ENCODE assay signal across 12 cellular contexts in the genomic region with DNA sequence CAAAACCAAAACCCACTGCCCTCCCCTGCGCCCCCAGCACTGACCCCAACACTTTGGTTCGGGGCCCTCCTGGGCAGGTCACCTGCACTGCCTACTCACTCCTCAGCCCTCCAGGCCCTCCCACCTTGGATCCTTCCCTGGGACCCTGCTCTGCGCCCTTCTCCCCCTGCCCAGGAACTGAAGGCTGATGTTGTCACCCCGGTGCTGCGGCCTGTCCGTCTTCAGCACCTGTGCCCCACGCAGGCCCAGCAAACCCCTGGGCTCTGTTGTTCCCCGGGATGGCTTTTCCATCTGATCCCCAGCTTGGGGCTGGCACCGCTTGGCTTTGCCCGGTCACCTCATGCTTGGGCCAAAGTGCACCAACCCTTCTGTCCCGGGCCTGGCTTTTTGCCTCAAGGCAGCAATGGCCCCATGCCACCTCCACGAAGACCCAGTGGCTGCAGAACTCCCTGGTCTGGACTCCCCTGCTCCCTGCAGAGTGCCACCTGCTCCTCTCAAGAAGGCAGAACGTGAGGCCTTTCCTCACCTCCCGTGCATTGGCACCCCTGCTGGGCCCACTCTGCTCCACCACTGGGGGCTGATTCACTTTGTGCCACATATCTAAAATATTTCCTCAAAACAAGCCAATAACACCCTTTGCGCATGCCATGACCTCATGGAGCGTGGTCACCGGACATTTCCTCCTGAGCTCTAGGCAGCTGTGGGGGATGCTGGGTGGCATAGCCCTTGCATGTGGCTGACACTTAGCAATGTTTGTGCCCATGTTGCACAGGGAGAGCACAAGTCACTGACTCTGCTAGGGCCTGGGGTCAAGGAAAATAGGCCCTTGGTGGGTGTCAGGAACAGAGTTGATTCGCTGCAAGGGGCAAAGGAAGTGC. TPM values are rescaled to one million over a fixed set of nuclear protein-coding genes. Genes with fewer than 3 reads are reported as not detected.
DNase-seq lines count a peak whose midpoint lies in the region; ATAC-seq, FAIRE-seq and TF ChIP-seq lines count a peak whose summit lies in the region.
"Had no signal": no experiment of that assay in that cellular context is flagged by ENCODE, and none has a peak within 500 bp of the region (broad histone marks: within the 10 kb centered on the region; RNA-seq: fewer than 3 reads in every experiment).

No MANE protein-coding gene starts in this region.

- H3K9ac ChIP-seq in K562 (ENCODE audit: insufficient read depth in 1 of 2, low read depth in 2 of 2, low read length in 2 of 2): peak overlapping the region in 1 of 2 experiments; percentile 24; a peak in 2 of 4 replicates

- no peaks in the 10 kb centered on the region for H3K9me3 Mint-ChIP-seq in MCF 10A (ENCODE audit: unreplicated experiment)
- H3K9me3 Mint-ChIP-seq: naive thymus-derived CD8-positive, alpha-beta T cell had no signal

- H3K4me1 Mint-ChIP-seq in MCF 10A (ENCODE audit: insufficient read depth, unreplicated experiment): peaks cover 26% of the 10 kb centered on the region

- TF ChIP-seq EP300 in K562 (IDR thresholded peaks at IDR 0.05; ENCODE audit: low read length) (no peak), tibial nerve (IDR thresholded peaks at IDR 0.05) (no peak)

- no peaks in the 10 kb centered on the region for H3K9me3 ChIP-seq in breast epithelium
- no peaks in the 10 kb centered on the region for H3K9me3 ChIP-seq in K562 (replicated peaks; ENCODE audit: control insufficient read depth, insufficient read depth, low read depth, low read length)
- no peaks in the 10 kb centered on the region for H3K9me3 ChIP-seq in tibial nerve
- no peaks in the 10 kb centered on the region for H3K9me3 ChIP-seq in BE2C

- no peak for DNase-seq in breast epithelium (ENCODE audit: low spot score in 2 of 2)
- DNase-seq in MCF 10A (ENCODE audit: unreplicated experiment): no peak
- DNase-seq in K562 (ENCODE audit: extremely low read depth in 1 of 4, low spot score in 3 of 4): no peak
- peak; percentile 38 to 40 for DNase-seq in lung microvascular endothelial cell (ENCODE audit: low read depth in 2 of 2)
- DNase-seq in tibial nerve (ENCODE audit: low spot score in 2 of 2): no peak
- DNase-seq in BE2C: no peak
- DNase-seq in HT-29 (ENCODE audit: low spot score): no peak
- DNase-seq: activated naive CD4-positive, alpha-beta T cell treated with Interleukin-2 at 50 U/mL for 16 hours; naive thymus-derived CD8-positive, alpha-beta T cell; small intestine had no signal

- H3K36me3 Mint-ChIP-seq in MCF 10A (ENCODE audit: insufficient read depth, unreplicated experiment): peaks cover 26% of the 10 kb centered on the region

- peaks cover 18% of the 10 kb centered on the region for H3K9me1 ChIP-seq in K562 (ENCODE audit: control insufficient read depth, insufficient read depth, low read length)

- no TSS peak for BruUV-seq in MCF 10A (replicated peaks; lab: Mats Ljungman, UMichigan)
- no TSS peak for BruUV-seq in K562 (replicated peaks; lab: Mats Ljungman, UMichigan)

- POLR2A ChIA-PET in MCF 10A (lab: Yijun Ruan, JAX) (no interaction called here), K562 (lab: Yijun Ruan, JAX) (interaction anchor here (0.7 to 49.7 kb wide), 7 partner anchors 10 to 1063 kb away, joined by 3 to 1041 read pairs (median 4); a partner anchor contains a TSS)

- H2AFZ ChIP-seq in K562 (ENCODE audit: low read depth, low read length): no peak overlapping the region

- peaks cover 22% of the 10 kb centered on the region; the same call in 2 of the 3 replicates for H3K79me2 ChIP-seq in K562 (ENCODE audit: control insufficient read depth, insufficient read depth, low read length)

- no peak overlapping the region for H3K4me3 Mint-ChIP-seq in MCF 10A (ENCODE audit: unreplicated experiment)

- intact Hi-C loops in breast epithelium (cut with DNase I; ENCODE audit: low total_unique reads) (no loop called here), MCF 10A (cut with micrococcal nuclease) (loop anchor here (2.0 kb wide), 1 partner anchor 77 kb away; a partner anchor contains a TSS), K562 (cut with micrococcal nuclease) (no loop called here)

- H3K27ac ChIP-seq in breast epithelium: peak overlapping the region; percentile 89 to 93
- H3K27ac ChIP-seq in K562 (ENCODE audit: extremely low read depth, low read depth, low read length): no peak overlapping the region
- peak overlapping the region; percentile 77 to 96 (median 87) for H3K27ac ChIP-seq in tibial nerve

- CTCF ChIA-PET in MCF 10A (lab: Yijun Ruan, JAX): interaction anchor here (8.5 kb wide), 1 partner anchor 9 kb away, joined by 65 read pairs; a partner anchor contains a TSS
- CTCF ChIA-PET in K562 (lab: Yijun Ruan, JAX; ENCODE audit: low intra/inter-chr PET ratio): interaction anchor here (1.1 to 9.2 kb wide), 2 partner anchors 231 to 232 kb away, joined by 3 to 609 read pairs; no protein-coding TSS in a partner anchor

- H4K20me1 ChIP-seq in K562 (replicated peaks; ENCODE audit: control insufficient read depth, insufficient read depth, low read length): peaks cover 18% of the 10 kb centered on the region; the same call in 1 of the 2 replicates

- H3K4me2 ChIP-seq in K562 (ENCODE audit: insufficient read depth, low read length): no peak overlapping the region

- in situ Hi-C loops in K562 (cut with MboI): loop anchor here (25.0 kb wide), 3 partner anchors 407 to 807 kb away; a partner anchor contains a TSS

- TF ChIP-seq POLR2A in breast epithelium (IDR thresholded peaks at IDR 0.05) (no peak), K562 (conservative IDR thresholded peaks at IDR 0.05) (no peak), tibial nerve (IDR thresholded peaks at IDR 0.05) (no peak)

- H3K4me1 ChIP-seq in breast epithelium (peaks cover 0 to 17% of the 10 kb centered on the region in 2 donors), K562 (replicated peaks in 1 of 2; ENCODE audit: control insufficient read depth in 2 of 2, insufficient read depth in 2 of 2, low read length in 2 of 2) (peaks cover 27 to 56% of the 10 kb centered on the region in 2 experiments), tibial nerve (peaks cover 4 to 100% (median 65%) of the 10 kb centered on the region in 4 donors), BE2C (0 out of 2 replicates have a peak, but pooled peaks cover 2% of the 10 kb centered on the region)

- H3K27ac Mint-ChIP-seq in MCF 10A (ENCODE audit: low read depth, unreplicated experiment): no peak overlapping the region

- no peak for FAIRE-seq in K562 (lab: Jason Lieb, UNC)
- FAIRE-seq: RCC 7860, small intestine had no signal

- 92% methylated on average over 18 of the region's 18 CpGs for WGBS in K562 (ENCODE audit: insufficient coverage, low coverage, missing lambda C conversion rate)
- 90 to 91% methylated on average over 18 of the region's 18 CpGs for WGBS in tibial nerve, 2 donors

- no peak for TF ChIP-seq RAD21 in K562 (CRISPR knock-in tag; conservative IDR thresholded peaks at IDR 0.05 in 1 of 2, IDR thresholded peaks at IDR 0.05 in 1 of 2)

- H3K36me3 ChIP-seq in breast epithelium: no peaks in the 10 kb centered on the region
- peaks cover 70% of the 10 kb centered on the region for H3K36me3 ChIP-seq in K562 (ENCODE audit: control insufficient read depth, insufficient read depth, low read length)
- peaks cover 0 to 29% (median 0%) of the 10 kb centered on the region in 3 donors for H3K36me3 ChIP-seq in tibial nerve
- H3K36me3 ChIP-seq in BE2C: peaks cover 9% of the 10 kb centered on the region

- H3K27me3 Mint-ChIP-seq in MCF 10A (ENCODE audit: insufficient read depth, unreplicated experiment): no peaks in the 10 kb centered on the region
- H3K27me3 Mint-ChIP-seq: naive thymus-derived CD8-positive, alpha-beta T cell had no signal

- H3K27me3 ChIP-seq in breast epithelium: no peaks in the 10 kb centered on the region
- no peaks in the 10 kb centered on the region for H3K27me3 ChIP-seq in K562 (ENCODE audit: control insufficient read depth in 2 of 2, insufficient read depth in 2 of 2, low read length in 2 of 2)
- H3K27me3 ChIP-seq in tibial nerve: no peaks in the 10 kb centered on the region
- H3K27me3 ChIP-seq in BE2C: no peaks in the 10 kb centered on the region

- H3K4me3 ChIP-seq in breast epithelium (no peak overlapping the region), K562 (no peak overlapping the region), tibial nerve (no peak overlapping the region), BE2C (ENCODE audit: low read depth, low read length) (no peak overlapping the region)

- no peak for TF ChIP-seq CTCF in breast epithelium (IDR thresholded peaks at IDR 0.05)
- no peak for TF ChIP-seq CTCF in MCF 10A (IDR thresholded peaks at IDR 0.05; ENCODE audit: unreplicated experiment)
- no peak for TF ChIP-seq CTCF in K562 (IDR thresholded peaks at IDR 0.05 in 2 of 3, conservative IDR thresholded peaks at IDR 0.05 in 1 of 3; ENCODE audit: insufficient read depth in 2 of 3, low read depth in 1 of 3, low read length in 3 of 3)
- no peak for TF ChIP-seq CTCF in tibial nerve (IDR thresholded peaks at IDR 0.05)
- TF ChIP-seq CTCF in BE2C (IDR thresholded peaks at IDR 0.05; ENCODE audit: low read depth, low read length): no peak

- ATAC-seq in K562: no peak
- no peak for ATAC-seq in HG03108 (IDR thresholded peaks at IDR 0.05; ENCODE audit: unreplicated experiment)
- ATAC-seq: naive thymus-derived CD8-positive, alpha-beta T cell had no signal

RNA-seq across cellular contexts. Expression of a gene that starts 8.8 kb away (rescaled TPM):
- total RNA-seq in breast epithelium: 10 to 100 TPM; 24.3 to 45.2 (median 28.1) TPM
- total RNA-seq in MCF 10A (2022): 32.2 and 32.6 TPM in 2 replicates
- total RNA-seq in K562 (2011; cell fraction: chromatin; rRNA removed; ENCODE audit: low replicate concordance): 103 and 226 TPM in 2 replicates
- total RNA-seq in K562 (2011; cell fraction: nucleolus; rRNA removed): 122 and 135 TPM in 2 replicates
- total RNA-seq in K562 (2011; cell fraction: nucleoplasm; rRNA removed): 120 and 153 TPM in 2 replicates
- total RNA-seq in K562 (2014; rRNA removed): 132 and 153 TPM in 2 replicates
- 33.1 and 36.9 TPM in 2 replicates for total RNA-seq in K562 (2014; rRNA removed; fragmentation: Illumina TruSeq; extraction: Trizol)
- 74.6 and 75.0 TPM in 2 replicates for total RNA-seq in K562 (2015; rRNA removed; fragmentation: Illumina TruSeq; extraction: Trizol)
- 157 and 159 TPM in 2 replicates for total RNA-seq in K562 (2021)
- 64.0 and 73.1 TPM in 2 replicates for polyA plus RNA-seq in K562 (2011; rRNA removed)
- 74.8 and 124 TPM in 2 replicates for polyA plus RNA-seq in K562 (2011; cell fraction: cytosol; rRNA removed)
- 187 and 284 TPM in 2 replicates for polyA plus RNA-seq in K562 (2011; cell fraction: nucleus; rRNA removed)
- polyA plus RNA-seq in K562 (2012): 81.6 and 118 TPM in 2 replicates
- polyA plus RNA-seq in K562 (2014; fragmentation: Illumina TruSeq; extraction: Trizol): 53.8 and 92.1 TPM in 2 replicates
- polyA plus RNA-seq in K562 (2014; fragmentation: Nextera tagmentation; extraction: Ambion mirVana): 1 to 10 TPM; 2.1 to 4.5 TPM
- polyA plus RNA-seq in K562 (2014; rRNA removed): 110 and 121 TPM in 2 replicates
- polyA minus RNA-seq in K562 (2011; rRNA and poly(A)+ RNA removed): 29.5 and 43.3 TPM in 2 replicates
- polyA minus RNA-seq in K562 (2011; cell fraction: cytosol; rRNA and poly(A)+ RNA removed): 53.3 and 68.1 TPM in 2 replicates
- polyA minus RNA-seq in K562 (2011; cell fraction: nucleus; rRNA and poly(A)+ RNA removed): 34.9 and 45.5 TPM in 2 replicates
- 97.6 and 116 TPM in 2 replicates for total RNA-seq in lung microvascular endothelial cell
- total RNA-seq in tibial nerve: 10 to 100 TPM; 59.4 to 78.3 (median 67.2) TPM
- 41.0 TPM for polyA plus RNA-seq in BE2C (2012; ENCODE audit: insufficient read depth, insufficient read length, low read depth)
- total RNA-seq in HT-29 (2014; rRNA removed; shearing (Covaris generic)): 17.0 and 17.8 TPM in 2 replicates

RNA-seq across cellular contexts. Expression of a gene that starts 38.8 kb away (rescaled TPM):
- total RNA-seq in breast epithelium (10 to 100 TPM; 20.2 to 34.8 (median 33.1) TPM), MCF 10A (2022) (29.3 and 37.0 TPM in 2 replicates), K562 (2014; rRNA removed) (168 and 209 TPM in 2 replicates), K562 (2014; rRNA removed; fragmentation: Illumina TruSeq; extraction: Trizol) (70.7 and 93.0 TPM in 2 replicates), K562 (2015; rRNA removed; fragmentation: Illumina TruSeq; extraction: Trizol) (132 and 135 TPM in 2 replicates), K562 (2021) (182 and 188 TPM in 2 replicates), lung microvascular endothelial cell (12.0 and 17.3 TPM in 2 replicates), tibial nerve (10 to 100 TPM; 24.3 to 68.1 (median 48.4) TPM)
- total RNA-seq in K562 (2011; cell fraction: chromatin; rRNA removed; ENCODE audit: low replicate concordance): 654 and 1,271 TPM in 2 replicates
- total RNA-seq in K562 (2011; cell fraction: nucleolus; rRNA removed): 667 and 676 TPM in 2 replicates
- 562 and 595 TPM in 2 replicates for total RNA-seq in K562 (2011; cell fraction: nucleoplasm; rRNA removed)
- polyA plus RNA-seq in K562 (2011; rRNA removed) (77.5 and 115 TPM in 2 replicates), K562 (2014; fragmentation: Illumina TruSeq; extraction: Trizol) (112 and 123 TPM in 2 replicates), K562 (2014; fragmentation: Nextera tagmentation; extraction: Ambion mirVana) (10 to 100 TPM in 1 of 2 experiments, 1 to 10 TPM in 1; 3.0 to 11.5 TPM), K562 (2014; rRNA removed) (153 and 161 TPM in 2 replicates)
- polyA plus RNA-seq in K562 (2011; cell fraction: cytosol; rRNA removed): 70.1 and 77.8 TPM in 2 replicates
- 984 and 1,286 TPM in 2 replicates for polyA plus RNA-seq in K562 (2011; cell fraction: nucleus; rRNA removed)
- 96.9 and 122 TPM in 2 replicates for polyA plus RNA-seq in K562 (2012)
- polyA minus RNA-seq in K562 (2011; rRNA and poly(A)+ RNA removed): 98.9 and 108 TPM in 2 replicates
- polyA minus RNA-seq in K562 (2011; cell fraction: cytosol; rRNA and poly(A)+ RNA removed): 76.3 and 79.3 TPM in 2 replicates
- 248 and 295 TPM in 2 replicates for polyA minus RNA-seq in K562 (2011; cell fraction: nucleus; rRNA and poly(A)+ RNA removed)
- polyA plus RNA-seq in BE2C (2012; ENCODE audit: insufficient read depth, insufficient read length, low read depth): 50.9 TPM
- total RNA-seq in HT-29 (2014; rRNA removed; shearing (Covaris generic)): 37.0 and 39.2 TPM in 2 replicates

Comparison
In these comparisons a context has a peak if more than half of its experiments do, and no peak if none do; other contexts are left out.
1. DNase-seq: peak in lung microvascular endothelial cell (2 of 2); none in breast epithelium (0 of 2), MCF 10A (single experiment), K562 (0 of 4), tibial nerve (0 of 2), BE2C (single experiment) and HT-29 (single experiment).